Comparison of ENCODE assay signal across 8 cellular contexts in genomic region chr17:28901866-28902818, GRCh38. TPM values are rescaled to one million over a fixed set of nuclear protein-coding genes. Genes with fewer than 3 reads are reported as not detected.
DNase-seq lines count a peak whose midpoint lies in the region; ATAC-seq and TF ChIP-seq lines count a peak whose summit lies in the region.

No MANE protein-coding gene starts in this region.

- peaks cover 28% of the 10 kb centered on the region for H3K36me3 Mint-ChIP-seq in activated CD8-positive, alpha-beta memory T cell treated with anti-CD3 and anti-CD28 coated beads, Interleukin-2, amount 10 ng/mL, durations not matched to agents 7 days and 5 days
- H3K36me3 Mint-ChIP-seq in neural crest cell (ENCODE audit: low read depth) (peaks cover 20% of the 10 kb centered on the region), type B pancreatic cell (peaks cover 9% of the 10 kb centered on the region)

- TF ChIP-seq POLR2A in esophagus squamous epithelium (IDR thresholded peaks at IDR 0.05), result peak in 1 of 4 donors; percentile 30

- peaks cover 6 to 23% (median 7%) of the 10 kb centered on the region in 3 donors for H3K36me3 ChIP-seq in esophagus squamous epithelium

- H3K4me1 Mint-ChIP-seq in activated CD8-positive, alpha-beta memory T cell treated with anti-CD3 and anti-CD28 coated beads, Interleukin-2, amount 10 ng/mL, durations not matched to agents 7 days and 5 days, result peaks cover 47% of the 10 kb centered on the region
- peaks cover 42% of the 10 kb centered on the region for H3K4me1 Mint-ChIP-seq in neural crest cell
- peaks cover 27% of the 10 kb centered on the region for H3K4me1 Mint-ChIP-seq in type B pancreatic cell (ENCODE audit: unreplicated experiment)

- H3K27me3 Mint-ChIP-seq in activated CD8-positive, alpha-beta memory T cell treated with anti-CD3 and anti-CD28 coated beads, Interleukin-2, amount 10 ng/mL, durations not matched to agents 7 days and 5 days, result no peaks in the 10 kb centered on the region
- no peaks in the 10 kb centered on the region for H3K27me3 Mint-ChIP-seq in neural crest cell (ENCODE audit: low read depth)
- H3K27me3 Mint-ChIP-seq in type B pancreatic cell, result no peaks in the 10 kb centered on the region

- DNase-seq in 8988T (peak; percentile 71), NCI-H82 (lab: John Stamatoyannopoulos, UW) (peak; percentile 80), esophagus squamous epithelium (lab: John Stamatoyannopoulos, UW) (no peak), neural crest cell (ENCODE audit: low read depth, low spot score) (peak; percentile 55), type B pancreatic cell (ENCODE audit: extremely low spot score, unreplicated experiment) (no peak)
- DNase-seq in activated CD8-positive, alpha-beta memory T cell treated with anti-CD3 and anti-CD28 coated beads, Interleukin-2, amount 10 ng/mL, durations not matched to agents 7 days and 5 days, result peak; percentile 72

- 6 to 9% methylated on average over 20 to 26 of the region's 62 CpGs for WGBS in esophagus squamous epithelium, 2 donors

- no peaks in the 10 kb centered on the region for H3K27me3 ChIP-seq in esophagus squamous epithelium

- CTCF ChIA-PET in activated CD8-positive, alpha-beta memory T cell treated with anti-CD3 and anti-CD28 coated beads, Interleukin-2, amount 10 ng/mL, durations not matched to agents 7 days and 5 days (lab: Charles Lee), result interaction anchor here (0.7 to 7.8 kb wide), 28 partner anchors 8 to 311 kb away, joined by 3 to 68 read pairs (median 4); partner anchors contain the start of genes FAM222B, NEK8, RPL23A and TLCD1

- H3K4me3 ChIP-seq in esophagus squamous epithelium, result peak overlapping the region; percentile 55 to 92 (median 82)

- peaks cover 18 to 71% (median 26%) of the 10 kb centered on the region in 3 donors for H3K4me1 ChIP-seq in esophagus squamous epithelium

- peak; percentile 31 for ATAC-seq in GM18873 (IDR thresholded peaks at IDR 0.05; ENCODE audit: low FRiP score, unreplicated experiment)
- peak; percentile 29 for ATAC-seq in HG03175 (IDR thresholded peaks at IDR 0.05; ENCODE audit: unreplicated experiment)
- peak; percentile 38 for ATAC-seq in activated CD8-positive, alpha-beta memory T cell treated with anti-CD3 and anti-CD28 coated beads, Interleukin-2, amount 10 ng/mL, durations not matched to agents 7 days and 5 days

- no peaks in the 10 kb centered on the region for H3K9me3 Mint-ChIP-seq in activated CD8-positive, alpha-beta memory T cell treated with anti-CD3 and anti-CD28 coated beads, Interleukin-2, amount 10 ng/mL, durations not matched to agents 7 days and 5 days (ENCODE audit: low read depth)
- H3K9me3 Mint-ChIP-seq in neural crest cell (no peaks in the 10 kb centered on the region), type B pancreatic cell (no peaks in the 10 kb centered on the region)

- intact Hi-C loops in esophagus squamous epithelium (cut with DNase I), result no loop called here

- H3K27ac ChIP-seq in esophagus squamous epithelium, result peak overlapping the region; percentile 78 to 95 (median 88)

- peak overlapping the region; percentile 84 for H3K27ac Mint-ChIP-seq in activated CD8-positive, alpha-beta memory T cell treated with anti-CD3 and anti-CD28 coated beads, Interleukin-2, amount 10 ng/mL, durations not matched to agents 7 days and 5 days
- peak overlapping the region; percentile 83 for H3K27ac Mint-ChIP-seq in neural crest cell (ENCODE audit: unreplicated experiment)
- peak overlapping the region; percentile 74 for H3K27ac Mint-ChIP-seq in type B pancreatic cell

- TF ChIP-seq CTCF in esophagus squamous epithelium (IDR thresholded peaks at IDR 0.05) (no peak), neural crest cell (conservative IDR thresholded peaks at IDR 0.05) (no peak), type B pancreatic cell (conservative IDR thresholded peaks at IDR 0.05) (no peak)

- H3K4me3 Mint-ChIP-seq in activated CD8-positive, alpha-beta memory T cell treated with anti-CD3 and anti-CD28 coated beads, Interleukin-2, amount 10 ng/mL, durations not matched to agents 7 days and 5 days, result peak overlapping the region; percentile 89
- peak overlapping the region; percentile 88 for H3K4me3 Mint-ChIP-seq in neural crest cell
- peak overlapping the region; percentile 86 for H3K4me3 Mint-ChIP-seq in type B pancreatic cell

- no peaks in the 10 kb centered on the region for H3K9me3 ChIP-seq in esophagus squamous epithelium

RNA-seq across cellular contexts. Expression of gene DHRS13, which starts 0.7 kb away (rescaled TPM):
- total RNA-seq in activated CD8-positive, alpha-beta memory T cell treated with anti-CD3 and anti-CD28 coated beads, Interleukin-2, amount 10 ng/mL, durations not matched to agents 7 days and 5 days, result 10 to 100 TPM; 23.1 to 25.9 TPM
- total RNA-seq in esophagus squamous epithelium (10 to 100 TPM; 10.3 to 17.0 (median 14.9) TPM), neural crest cell (28.7 and 32.6 TPM in 2 replicates), type B pancreatic cell (ENCODE audit: low replicate concordance) (19.3 and 20.4 TPM in 2 replicates)

RNA-seq across cellular contexts. Expression of gene FLOT2, which starts 4.6 kb away (rescaled TPM):
- total RNA-seq in activated CD8-positive, alpha-beta memory T cell treated with anti-CD3 and anti-CD28 coated beads, Interleukin-2, amount 10 ng/mL, durations not matched to agents 7 days and 5 days, result 100 to 1,000 TPM; 143 to 191 TPM
- total RNA-seq in esophagus squamous epithelium (10 to 100 TPM; 44.8 to 81.8 (median 65.2) TPM), neural crest cell (132 and 133 TPM in 2 replicates), type B pancreatic cell (ENCODE audit: low replicate concordance) (73.1 and 90.6 TPM in 2 replicates)

RNA-seq across cellular contexts. Expression of gene ERAL1, which starts 47.3 kb away (rescaled TPM):
- total RNA-seq in activated CD8-positive, alpha-beta memory T cell treated with anti-CD3 and anti-CD28 coated beads, Interleukin-2, amount 10 ng/mL, durations not matched to agents 7 days and 5 days, result 10 to 100 TPM; 46.1 to 50.6 TPM
- total RNA-seq in esophagus squamous epithelium (10 to 100 TPM; 24.7 to 41.6 (median 37.8) TPM), neural crest cell (63.0 and 64.4 TPM in 2 replicates), type B pancreatic cell (ENCODE audit: low replicate concordance) (42.8 and 51.1 TPM in 2 replicates)

RNA-seq across cellular contexts. Expression of gene PHF12, which starts 49.2 kb away (rescaled TPM):
- total RNA-seq in activated CD8-positive, alpha-beta memory T cell treated with anti-CD3 and anti-CD28 coated beads, Interleukin-2, amount 10 ng/mL, durations not matched to agents 7 days and 5 days, result 10 to 100 TPM; 79.5 to 85.8 TPM
- total RNA-seq in esophagus squamous epithelium (10 to 100 TPM; 13.0 to 35.6 (median 18.8) TPM), neural crest cell (60.8 and 64.7 TPM in 2 replicates), type B pancreatic cell (ENCODE audit: low replicate concordance) (47.8 and 58.0 TPM in 2 replicates)

RNA-seq across cellular contexts. Expression of gene FAM222B, which starts 59.6 kb away (rescaled TPM):
- total RNA-seq in activated CD8-positive, alpha-beta memory T cell treated with anti-CD3 and anti-CD28 coated beads, Interleukin-2, amount 10 ng/mL, durations not matched to agents 7 days and 5 days, result 10 to 100 TPM; 14.5 to 19.6 TPM
- total RNA-seq in esophagus squamous epithelium, result 10 to 100 TPM in 2 of 4 donors, 1 to 10 TPM in 2; 8.0 to 16.4 (median 11.2) TPM
- total RNA-seq in neural crest cell, result 29.6 and 33.0 TPM in 2 replicates
- 28.7 and 38.8 TPM in 2 replicates for total RNA-seq in type B pancreatic cell (ENCODE audit: low replicate concordance)

Comparison
In these comparisons a context has a peak if more than half of its experiments do, and no peak if none do; other contexts are left out.
1. DNase-seq: peak in 8988T (single experiment), NCI-H82 (single experiment), activated CD8-positive, alpha-beta memory T cell treated with anti-CD3 and anti-CD28 coated beads, Interleukin-2, amount 10 ng/mL, durations not matched to agents 7 days and 5 days (single experiment) and neural crest cell (single experiment); none in esophagus squamous epithelium (single experiment) and type B pancreatic cell (single experiment).
2. Peak in every context shown above with its lines, with median percentiles within 50 percentile points of each other: ATAC-seq, H3K27ac Mint-ChIP-seq and H3K4me3 Mint-ChIP-seq.